8 cellular contexts compared by ENCODE assay signal in genomic region chr16:30659507-30660423, GRCh38. TPM values are rescaled to one million over a fixed set of nuclear protein-coding genes. Genes with fewer than 3 reads are reported as not detected.
A peak's percentile ranks its signal among the peaks of the same experiment; 100 is the strongest.
DNase-seq lines count a peak whose midpoint lies in the region; ATAC-seq and TF ChIP-seq lines count a peak whose summit lies in the region.

No MANE protein-coding gene starts in this region.

- ATAC-seq in stimulated activated naive CD8-positive, alpha-beta T cell treated with anti-CD3 and anti-CD28 coated beads, Interleukin-15, Interleukin-2, amounts not matched to agents 100 U/mL and 50 U/mL, for 24 hours: no peak
- no peak for ATAC-seq in GM21529 (IDR thresholded peaks at IDR 0.05; ENCODE audit: unreplicated experiment)

- H3K4me3 ChIP-seq in dorsolateral prefrontal cortex: peak overlapping the region; percentile 59 to 97 (median 88)
- H3K4me3 ChIP-seq in mesodermal cell (ENCODE audit: extremely low read depth, insufficient read depth, low read length, poor library complexity, severe bottlenecking): peak overlapping the region; percentile 90

- no peaks in the 10 kb centered on the region for H3K9me3 ChIP-seq in mesodermal cell (ENCODE audit: control insufficient read depth, low read length)

- H3K27me3 ChIP-seq in dorsolateral prefrontal cortex: no peaks in the 10 kb centered on the region

- intact Hi-C loops in dorsolateral prefrontal cortex (cut with DNase I): loop anchor here in 1 of 2 donors (2.0 to 10.0 kb wide), 6 partner anchors 85 to 847 kb away; partner anchors contain the start of genes FBXL19, PHKG2, PRRT2 and ZNF688

- TF ChIP-seq CTCF in dorsolateral prefrontal cortex (IDR thresholded peaks at IDR 0.05 in 54 of 56, conservative IDR thresholded peaks at IDR 0.05 in 2 of 56; ENCODE audit: low read depth in 1 of 56, partially characterized antibody in 56 of 56): no peak

- DNase-seq in SIG-M5 treated with dmso at 0.1 percent for 504 hours (lab: John Stamatoyannopoulos, UW; ENCODE audit: unreplicated experiment) (peak; percentile 22), SIG-M5 (lab: John Stamatoyannopoulos, UW) (no peak), dorsolateral prefrontal cortex (peak in 1 of 10 donors; percentile 47), D341Med (ENCODE audit: low spot score) (no peak)
- peak; percentile 15 to 38 for DNase-seq in activated CD4-positive, alpha-beta T cell treated with anti-CD3 and anti-CD28 coated beads for 24 hours (ENCODE audit: low read depth in 2 of 2)
- peak; percentile 66 for DNase-seq in stimulated activated naive CD8-positive, alpha-beta T cell treated with anti-CD3 and anti-CD28 coated beads, Interleukin-15, Interleukin-2, amounts not matched to agents 100 U/mL and 50 U/mL, for 24 hours

- H3K4me1 ChIP-seq in mesodermal cell (ENCODE audit: control insufficient read depth, insufficient read depth, low read length, poor library complexity, severe bottlenecking): peaks cover 18% of the 10 kb centered on the region

- WGBS in mesodermal cell (ENCODE audit: insufficient coverage in 2 of 2), 2 experiments: 11 to 30% methylated on average over 22 to 47 of the region's 84 CpGs

- H3K27ac ChIP-seq in dorsolateral prefrontal cortex (peak overlapping the region; percentile 61 to 100 (median 100)), mesodermal cell (ENCODE audit: low read depth, low read length, severe bottlenecking) (peak overlapping the region; percentile 96)

- H3K36me3 ChIP-seq in mesodermal cell (ENCODE audit: control insufficient read depth, insufficient read depth, low read length): peaks cover 62% of the 10 kb centered on the region

RNA-seq across cellular contexts. Expression of gene FBRS, which starts 1.5 kb away (rescaled TPM):
- total RNA-seq in dorsolateral prefrontal cortex: 10 to 100 TPM; 39.8 to 86.3 (median 56.3) TPM
- polyA plus RNA-seq in mesodermal cell (2013, experiment 1 of 2): 45.6 TPM
- polyA plus RNA-seq in mesodermal cell (2013, experiment 2 of 2): 37.9 TPM

RNA-seq across cellular contexts. Expression of gene PRR14, which starts 9.0 kb away (rescaled TPM):
- total RNA-seq in dorsolateral prefrontal cortex: 10 to 100 TPM; 23.4 to 64.9 (median 40.0) TPM
- 29.2 TPM for polyA plus RNA-seq in mesodermal cell (2013, experiment 1 of 2)
- 21.9 TPM for polyA plus RNA-seq in mesodermal cell (2013, experiment 2 of 2)

RNA-seq across cellular contexts. Expression of gene SRCAP, which starts 39.2 kb away (rescaled TPM):
- total RNA-seq in dorsolateral prefrontal cortex: 10 to 100 TPM; 46.5 to 90.4 (median 65.6) TPM
- 24.7 TPM for polyA plus RNA-seq in mesodermal cell (2013, experiment 1 of 2)
- polyA plus RNA-seq in mesodermal cell (2013, experiment 2 of 2): 17.1 TPM

RNA-seq across cellular contexts. Expression of gene ZNF689, which starts 49.6 kb away (rescaled TPM):
- total RNA-seq in dorsolateral prefrontal cortex: 10 to 100 TPM in 30 of 120 experiments, 1 to 10 TPM in 90; 5.9 to 15.6 (median 8.8) TPM
- 10.2 TPM for polyA plus RNA-seq in mesodermal cell (2013, experiment 1 of 2)
- polyA plus RNA-seq in mesodermal cell (2013, experiment 2 of 2): 10.5 TPM

Comparison
In these comparisons a context has a peak if more than half of its experiments do, and no peak if none do; other contexts are left out.
1. DNase-seq: peak in SIG-M5 treated with dmso at 0.1 percent for 504 hours (single experiment), activated CD4-positive, alpha-beta T cell treated with anti-CD3 and anti-CD28 coated beads for 24 hours (2 of 2) and stimulated activated naive CD8-positive, alpha-beta T cell treated with anti-CD3 and anti-CD28 coated beads, Interleukin-15, Interleukin-2, amounts not matched to agents 100 U/mL and 50 U/mL, for 24 hours (single experiment); none in SIG-M5 (single experiment) and D341Med (single experiment).